In the genomic region with DNA sequence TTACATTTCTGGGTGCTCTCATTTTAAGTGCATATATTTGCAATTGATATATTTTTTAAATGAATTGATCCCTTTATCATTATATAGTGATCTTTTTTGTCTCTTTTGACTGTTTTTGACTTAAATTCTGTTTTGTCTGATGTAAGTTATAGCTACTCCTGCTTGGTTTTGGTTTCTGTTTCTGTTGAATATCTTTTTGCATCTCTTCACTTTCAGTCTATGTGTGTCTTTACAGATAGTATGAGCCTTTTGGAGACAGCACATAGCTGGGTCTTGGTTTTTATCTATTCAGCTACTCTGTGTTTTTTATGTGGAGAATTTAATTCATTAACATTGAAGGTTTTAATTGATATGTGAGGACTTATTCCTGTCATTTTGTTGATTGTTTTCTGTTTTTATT, we compare ENCODE assay signal across 25 cellular contexts.
A peak's percentile ranks its signal among the peaks of the same experiment; 100 is the strongest.
DNase-seq lines count a peak whose midpoint lies in the region; ATAC-seq and TF ChIP-seq lines count a peak whose summit lies in the region.
"Had no signal": no experiment of that assay in that cellular context is flagged by ENCODE, and none has a peak within 500 bp of the region (broad histone marks: within the 10 kb centered on the region; RNA-seq: fewer than 3 reads in every experiment).

No MANE protein-coding gene starts in this region.

- H3K9me3 Mint-ChIP-seq in mesothelial cell of epicardium = peaks cover 19% of the 10 kb centered on the region

- H3K4me3 Mint-ChIP-seq in mesothelial cell of epicardium = no peak overlapping the region
- H3K4me3 Mint-ChIP-seq: activated CD8-positive, alpha-beta memory T cell treated with anti-CD3 and anti-CD28 coated beads, Interleukin-2, amount 10 ng/mL, durations not matched to agents 7 days and 5 days; immature natural killer cell; naive thymus-derived CD8-positive, alpha-beta T cell had no signal

- H3K79me2 ChIP-seq in osteoblast (ENCODE audit: insufficient read depth, low read length) = no peaks in the 10 kb centered on the region

- no peaks in the 10 kb centered on the region for H3K9me3 ChIP-seq in osteoblast (ENCODE audit: low read depth, low read length)
- H3K9me3 ChIP-seq in right cardiac atrium (ENCODE audit: control insufficient read depth, low read length) = no peaks in the 10 kb centered on the region
- H3K9me3 ChIP-seq: SJSA1 had no signal

- no peaks in the 10 kb centered on the region for H3K36me3 ChIP-seq in osteoblast (ENCODE audit: insufficient read depth, low read length)
- H3K36me3 ChIP-seq: SJSA1 had no signal

- no peak overlapping the region for H3K27ac ChIP-seq in osteoblast (ENCODE audit: low read depth, low read length)
- no peak overlapping the region for H3K27ac ChIP-seq in right cardiac atrium (ENCODE audit: low read length)
- H3K27ac ChIP-seq: SJSA1 had no signal

- H3K27ac Mint-ChIP-seq in mesothelial cell of epicardium = no peak overlapping the region
- H3K27ac Mint-ChIP-seq: activated CD8-positive, alpha-beta memory T cell treated with anti-CD3 and anti-CD28 coated beads, Interleukin-2, amount 10 ng/mL, durations not matched to agents 7 days and 5 days; immature natural killer cell; naive thymus-derived CD8-positive, alpha-beta T cell had no signal

- H3K27me3 ChIP-seq in osteoblast (ENCODE audit: insufficient read depth, low read length) (no peaks in the 10 kb centered on the region), right cardiac atrium (ENCODE audit: control insufficient read depth, insufficient read depth) (no peaks in the 10 kb centered on the region)
- H3K27me3 ChIP-seq: SJSA1 had no signal

- H3K4me1 ChIP-seq in osteoblast (ENCODE audit: insufficient read depth, low read length) (no peaks in the 10 kb centered on the region), right cardiac atrium (ENCODE audit: control insufficient read depth, insufficient read depth, low read length) (no peaks in the 10 kb centered on the region)
- H3K4me1 ChIP-seq: SJSA1 had no signal

- ATAC-seq in GM18870 (IDR thresholded peaks at IDR 0.05; ENCODE audit: unreplicated experiment) (peak; percentile 82), GM21529 (IDR thresholded peaks at IDR 0.05; ENCODE audit: unreplicated experiment) (peak; percentile 67), HG03565 (IDR thresholded peaks at IDR 0.05; ENCODE audit: unreplicated experiment) (peak; percentile 73), right cardiac atrium (no peak)
- ATAC-seq in activated CD4-positive, CD25-positive, alpha-beta regulatory T cell treated with anti-CD3 and anti-CD28 coated beads, Interleukin-2, amount 50 U/mL, for 24 hours = no peak
- ATAC-seq: activated CD8-positive, alpha-beta memory T cell treated with anti-CD3 and anti-CD28 coated beads, Interleukin-2, amount 10 ng/mL, durations not matched to agents 7 days and 5 days; HCT116; left lobe of liver; naive thymus-derived CD8-positive, alpha-beta T cell had no signal

- no peaks in the 10 kb centered on the region for H4K20me1 ChIP-seq in osteoblast (ENCODE audit: insufficient read depth, low read length)

- peak overlapping the region; percentile 7 for H3K4me2 ChIP-seq in osteoblast (ENCODE audit: insufficient read depth, low read length)

- TF ChIP-seq CTCF in osteoblast (IDR thresholded peaks at IDR 0.05; ENCODE audit: extremely low read depth, low read depth, low read length) (no peak), mesothelial cell of epicardium (IDR thresholded peaks at IDR 0.05; ENCODE audit: unreplicated experiment) (no peak)

- H2AFZ ChIP-seq in osteoblast (ENCODE audit: low read length) = no peak overlapping the region

- no peaks in the 10 kb centered on the region for H3K27me3 Mint-ChIP-seq in mesothelial cell of epicardium (ENCODE audit: low read depth)
- H3K27me3 Mint-ChIP-seq: activated CD8-positive, alpha-beta memory T cell treated with anti-CD3 and anti-CD28 coated beads, Interleukin-2, amount 10 ng/mL, durations not matched to agents 7 days and 5 days had no signal

- H3K36me3 Mint-ChIP-seq in mesothelial cell of epicardium = peaks cover 7% of the 10 kb centered on the region
- H3K36me3 Mint-ChIP-seq: activated CD8-positive, alpha-beta memory T cell treated with anti-CD3 and anti-CD28 coated beads, Interleukin-2, amount 10 ng/mL, durations not matched to agents 7 days and 5 days; naive thymus-derived CD8-positive, alpha-beta T cell had no signal

- intact Hi-C loops in right cardiac atrium (cut with DNase I) = no loop called here

- no peak for DNase-seq in osteoblast (ENCODE audit: insufficient read length, low spot score, missing footprints)
- DNase-seq in right cardiac atrium = no peak
- DNase-seq in mesothelial cell of epicardium (ENCODE audit: low spot score in 2 of 2, unreplicated experiment in 2 of 2) = no peak
- DNase-seq in 8988T = no peak
- DNase-seq: activated CD8-positive, alpha-beta memory T cell treated with anti-CD3 and anti-CD28 coated beads, Interleukin-2, amount 10 ng/mL, durations not matched to agents 7 days and 5 days; activated T-cell treated with anti-CD3 and anti-CD28 coated beads, Interleukin-2, amount 50 U/mL, for 48 hours; central memory CD4-positive, alpha-beta T cell; dermis blood vessel endothelial cell; DMS153; hippocampal formation; immature natural killer cell; naive thymus-derived CD8-positive, alpha-beta T cell; NCI-H1092 treated with DMSO at 0.1 percent for 48 hours; NCI-H187 treated with DMSO at 0.1 percent for 48 hours; NCI-H524 treated with DMSO at 0.1 percent for 48 hours; retina; stimulated activated CD4-positive, alpha-beta T cell treated with anti-CD3 and anti-CD28 coated beads, Interleukin-2, amount 100 ng/mL, for 24 hours; trophoblast cell had no signal

- no peaks in the 10 kb centered on the region for H3K4me1 Mint-ChIP-seq in mesothelial cell of epicardium
- H3K4me1 Mint-ChIP-seq: activated CD8-positive, alpha-beta memory T cell treated with anti-CD3 and anti-CD28 coated beads, Interleukin-2, amount 10 ng/mL, durations not matched to agents 7 days and 5 days; naive thymus-derived CD8-positive, alpha-beta T cell had no signal

- no peak overlapping the region for H3K4me3 ChIP-seq in osteoblast (ENCODE audit: insufficient read depth, low read length)
- H3K4me3 ChIP-seq in right cardiac atrium (ENCODE audit: low read length) = no peak overlapping the region
- H3K4me3 ChIP-seq: SJSA1 had no signal

Comparison
In these comparisons a context has a peak if more than half of its experiments do, and no peak if none do; other contexts are left out.
1. ATAC-seq: peak in GM18870 (single experiment), GM21529 (single experiment) and HG03565 (single experiment); none in right cardiac atrium (0 of 2) and activated CD4-positive, CD25-positive, alpha-beta regulatory T cell treated with anti-CD3 and anti-CD28 coated beads, Interleukin-2, amount 50 U/mL, for 24 hours (0 of 2).